In the genomic region with DNA sequence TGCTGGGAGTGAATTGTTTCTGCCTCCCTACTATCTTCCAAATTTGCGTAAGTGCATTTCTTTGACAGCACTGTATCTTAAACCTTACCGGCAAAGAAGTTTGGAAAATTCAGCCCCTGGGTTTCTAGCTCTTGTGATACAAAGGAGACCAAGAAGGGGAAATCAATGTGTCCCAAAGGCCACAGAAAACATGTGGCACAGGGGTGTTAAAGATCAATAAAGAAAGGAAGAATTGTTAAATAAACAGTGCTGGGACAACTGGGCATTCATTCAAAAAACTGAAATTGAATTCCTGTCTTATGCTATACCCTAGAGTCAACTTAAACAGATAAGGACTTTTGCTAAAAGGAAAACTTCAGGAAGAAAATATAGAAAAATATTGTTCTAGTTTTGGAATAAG, we compare ENCODE assay signal across 20 cellular contexts.
"Had no signal": no experiment of that assay in that cellular context is flagged by ENCODE, and none has a peak within 500 bp of the region (broad histone marks: within the 10 kb centered on the region; RNA-seq: fewer than 3 reads in every experiment).

No MANE protein-coding gene starts in this region.

- H3K4me2 ChIP-seq: SK-N-SH had no signal

- H3K36me3 ChIP-seq: MG63 had no signal

- H3K4me3 ChIP-seq: MG63 had no signal

- H3K27ac ChIP-seq: HL-60, RWPE1 had no signal

- DNase-seq: KBM-7, MG63, NCI-H1092, NCI-H1105 treated with DMSO at 0.1 percent for 48 hours, NCI-H1417 treated with DMSO at 0.1 percent for 48 hours, NCI-H146, NCI-H1694 treated with DMSO at 0.1 percent for 48 hours, NCI-H1930, NCI-H2081, NCI-H2107, NCI-H2227 treated with DMSO at 0.1 percent for 48 hours, NCI-H524, NCI-H526 treated with DMSO at 0.1 percent for 48 hours, NCI-H774, PC-3, SHP77, SK-N-SH had no signal

- ATAC-seq: Panc1, PC-3 had no signal

- H3K9ac ChIP-seq: SK-N-SH had no signal

- H3K9me3 ChIP-seq: MG63, SK-N-SH had no signal
